11 cellular contexts compared by ENCODE assay signal in the genomic region with DNA sequence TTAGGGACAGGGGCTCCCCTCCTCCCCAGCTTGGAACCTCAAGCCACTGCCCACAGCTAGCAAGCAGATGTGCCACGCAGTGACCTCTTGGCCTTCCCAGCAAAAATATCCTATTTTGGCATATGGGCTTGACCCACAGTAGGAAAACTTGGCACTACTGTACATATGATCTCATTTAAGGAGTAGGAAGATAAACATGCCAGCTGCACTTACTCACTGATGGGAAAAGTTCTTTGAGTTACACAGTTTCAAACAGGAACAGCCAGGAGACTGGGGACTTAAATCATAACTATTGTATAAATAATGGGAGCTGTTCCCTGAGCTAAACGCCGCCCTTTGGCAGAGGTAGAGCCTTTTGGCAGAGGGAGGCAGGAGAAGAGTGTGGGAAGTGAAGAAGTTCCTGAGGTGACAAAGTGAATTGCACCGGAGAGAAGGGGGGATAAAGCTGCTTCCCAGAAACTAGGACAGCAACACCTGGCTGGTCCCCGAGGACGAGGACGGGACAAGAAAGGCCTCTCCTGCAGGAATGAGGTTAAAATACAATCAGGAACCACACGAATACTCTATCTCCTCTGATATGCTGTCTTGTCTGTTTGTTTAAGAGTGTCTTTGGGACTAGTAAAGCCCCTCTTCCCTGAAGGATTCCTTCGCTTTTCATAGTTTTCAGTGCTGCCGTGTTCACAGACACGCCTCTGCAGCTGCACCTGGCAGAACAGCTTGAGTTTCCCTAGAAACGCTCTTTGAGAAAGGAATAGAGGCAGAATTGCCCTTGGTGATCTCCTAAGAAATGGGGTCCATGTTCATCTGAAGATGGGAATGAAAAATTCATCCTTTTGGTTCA. TPM values are rescaled to one million over a fixed set of nuclear protein-coding genes. Genes with fewer than 3 reads are reported as not detected.
A peak's percentile ranks its signal among the peaks of the same experiment; 100 is the strongest.
DNase-seq lines count a peak whose midpoint lies in the region; ATAC-seq and TF ChIP-seq lines count a peak whose summit lies in the region.
"Had no signal": no experiment of that assay in that cellular context is flagged by ENCODE, and none has a peak within 500 bp of the region (broad histone marks: within the 10 kb centered on the region; RNA-seq: fewer than 3 reads in every experiment).

No MANE protein-coding gene starts in this region.

- DNase-seq in SHP77 treated with DMSO at 0.1 percent for 48 hours (lab: John Stamatoyannopoulos, UW), result peak; percentile 33
- no peak for DNase-seq in SHP77 (lab: John Stamatoyannopoulos, UW)
- DNase-seq in epithelial cell of prostate (ENCODE audit: low read depth, low spot score), result no peak
- DNase-seq in effector CD4-positive, alpha-beta T cell, result no peak
- DNase-seq in Caco-2, result no peak
- no peak for DNase-seq in PC-9
- DNase-seq: activated CD8-positive, alpha-beta T cell treated with anti-CD3 and anti-CD28 coated beads for 36 hours; NCI-H1436 had no signal

- no peak overlapping the region for H2AFZ ChIP-seq in PC-9

- no peaks in the 10 kb centered on the region for H3K36me3 ChIP-seq in muscle layer of duodenum (ENCODE audit: control insufficient read depth in 1 of 2, insufficient read depth in 2 of 2, low read length in 2 of 2)
- H3K36me3 ChIP-seq in Caco-2 (ENCODE audit: control insufficient read depth, insufficient read depth, low read length), result no peaks in the 10 kb centered on the region
- H3K36me3 ChIP-seq in PC-9 (ENCODE audit: low read depth), result no peaks in the 10 kb centered on the region
- H3K36me3 ChIP-seq: BLaER1 had no signal

- no peaks in the 10 kb centered on the region for H3K36me3 Mint-ChIP-seq in Caco-2 (ENCODE audit: insufficient read depth, unreplicated experiment)

- H3K27ac Mint-ChIP-seq in Caco-2 (ENCODE audit: unreplicated experiment), result no peak overlapping the region
- H3K27ac Mint-ChIP-seq: activated CD8-positive, alpha-beta T cell treated with anti-CD3 and anti-CD28 coated beads for 36 hours had no signal

- no peak for ATAC-seq in HG03280 (IDR thresholded peaks at IDR 0.05; ENCODE audit: unreplicated experiment)
- ATAC-seq: activated CD8-positive, alpha-beta T cell treated with anti-CD3 and anti-CD28 coated beads for 36 hours had no signal

- no peak for TF ChIP-seq CTCF in Caco-2 (IDR thresholded peaks at IDR 0.05; ENCODE audit: insufficient read depth in 1 of 2, low read depth in 1 of 2, low read length in 1 of 2, severe bottlenecking in 1 of 2, unreplicated experiment in 1 of 2)
- TF ChIP-seq CTCF in PC-9 (conservative IDR thresholded peaks at IDR 0.05), result no peak

- intact Hi-C loops in Caco-2 (cut with micrococcal nuclease; ENCODE audit: unreplicated experiment) (no loop called here), PC-9 (cut with micrococcal nuclease; ENCODE audit: unreplicated experiment) (no loop called here)

- H3K27me3 Mint-ChIP-seq in Caco-2 (ENCODE audit: insufficient read depth, unreplicated experiment), result peaks cover 4% of the 10 kb centered on the region

- no peak overlapping the region for H3K4me2 ChIP-seq in PC-9
- H3K4me2 ChIP-seq: BLaER1 had no signal

- H3F3A ChIP-seq in PC-9 (ENCODE audit: insufficient read depth, low read depth), result no peaks in the 10 kb centered on the region

- POLR2A ChIA-PET in Caco-2 (lab: Charles Lee) (no interaction called here), PC-9 (lab: Charles Lee; ENCODE audit: unreplicated experiment) (no interaction called here)

- H3K4me3 ChIP-seq in muscle layer of duodenum (ENCODE audit: low read depth in 1 of 2, low read length in 2 of 2) (peak overlapping the region; percentile 28 to 37), Caco-2 (ENCODE audit: low read depth, low read length) (no peak overlapping the region), PC-9 (no peak overlapping the region)
- H3K4me3 ChIP-seq: BLaER1 had no signal

- H3K9me3 ChIP-seq in muscle layer of duodenum (ENCODE audit: control insufficient read depth in 1 of 2, low read length in 2 of 2), result peaks cover 0 to 3% of the 10 kb centered on the region in 2 donors
- H3K9me3 ChIP-seq in Caco-2, result no peaks in the 10 kb centered on the region
- H3K9me3 ChIP-seq in PC-9 (ENCODE audit: insufficient read depth, low read depth), result no peaks in the 10 kb centered on the region
- H3K9me3 ChIP-seq: BLaER1 had no signal

- H3K79me2 ChIP-seq in PC-9 (ENCODE audit: low read depth), result no peaks in the 10 kb centered on the region

- no peaks in the 10 kb centered on the region for H3K9me3 Mint-ChIP-seq in Caco-2 (ENCODE audit: unreplicated experiment)
- H3K9me3 Mint-ChIP-seq: activated CD8-positive, alpha-beta T cell treated with anti-CD3 and anti-CD28 coated beads for 36 hours had no signal

- BruUV-seq in Caco-2 (replicated peaks; lab: Mats Ljungman, UMichigan) (no TSS peak), PC-9 (replicated peaks; lab: Mats Ljungman, UMichigan) (no TSS peak)

- peaks cover 14% of the 10 kb centered on the region for H3K4me1 Mint-ChIP-seq in Caco-2 (ENCODE audit: low read depth, unreplicated experiment)

- H3K27me3 ChIP-seq in muscle layer of duodenum (ENCODE audit: low read depth, low read length) (no peaks in the 10 kb centered on the region), Caco-2 (replicated peaks; ENCODE audit: control insufficient read depth, insufficient read depth, low read length) (no peaks in the 10 kb centered on the region), PC-9 (ENCODE audit: insufficient read depth, low read depth) (peaks cover 13% of the 10 kb centered on the region; the same call in 1 of the 2 replicates)

- H4K20me1 ChIP-seq in PC-9 (ENCODE audit: insufficient read depth), result no peaks in the 10 kb centered on the region
- H4K20me1 ChIP-seq: BLaER1 had no signal

- no peaks in the 10 kb centered on the region for H3K9me2 ChIP-seq in PC-9 (ENCODE audit: insufficient read depth)

- peaks cover 0 to 6% of the 10 kb centered on the region in 2 donors for H3K4me1 ChIP-seq in muscle layer of duodenum (ENCODE audit: control insufficient read depth in 1 of 2, insufficient read depth in 2 of 2, low read length in 2 of 2)
- H3K4me1 ChIP-seq in Caco-2, result no peaks in the 10 kb centered on the region
- no peaks in the 10 kb centered on the region for H3K4me1 ChIP-seq in PC-9 (replicated peaks; ENCODE audit: insufficient read depth)
- H3K4me1 ChIP-seq: BLaER1 had no signal

- H3K27ac ChIP-seq in epithelial cell of prostate (peak overlapping the region; percentile 56), muscle layer of duodenum (ENCODE audit: low read length) (peak overlapping the region; percentile 27), PC-9 (no peak overlapping the region)
- H3K27ac ChIP-seq: BLaER1 had no signal

- H3K4me3 Mint-ChIP-seq in Caco-2 (ENCODE audit: unreplicated experiment), result no peak overlapping the region
- H3K4me3 Mint-ChIP-seq: activated CD8-positive, alpha-beta T cell treated with anti-CD3 and anti-CD28 coated beads for 36 hours had no signal

- CTCF ChIA-PET in Caco-2 (lab: Charles Lee) (no interaction called here), PC-9 (lab: Charles Lee) (no interaction called here)

RNA-seq across cellular contexts. Expression of a gene that starts 5.9 kb away (rescaled TPM):
- total RNA-seq in Caco-2 (2022) (4.5 and 4.9 TPM in 2 replicates), PC-9 (2021) (1.4 and 3.2 TPM in 2 replicates)

Comparison
In these comparisons a context has a peak if more than half of its experiments do, and no peak if none do; other contexts are left out.
1. H3K4me3 ChIP-seq: peak in muscle layer of duodenum (2 of 2); none in Caco-2 (single experiment) and PC-9 (single experiment).